14 cellular contexts compared by ENCODE assay signal in genomic region chr2:212078103-212078502, GRCh38.
DNase-seq lines count a peak whose midpoint lies in the region; ATAC-seq and TF ChIP-seq lines count a peak whose summit lies in the region.
"Had no signal": no experiment of that assay in that cellular context is flagged by ENCODE, and none has a peak within 500 bp of the region (broad histone marks: within the 10 kb centered on the region; RNA-seq: fewer than 3 reads in every experiment).

No MANE protein-coding gene starts in this region.

- H3K9me3 ChIP-seq in adipocyte (ENCODE audit: control insufficient read depth, low read length) (no peaks in the 10 kb centered on the region), Caco-2 (no peaks in the 10 kb centered on the region)
- H3K9me3 ChIP-seq: psoas muscle had no signal

- no peak overlapping the region for H3K4me3 Mint-ChIP-seq in Caco-2 (ENCODE audit: unreplicated experiment)
- H3K4me3 Mint-ChIP-seq: activated naive CD8-positive, alpha-beta T cell treated with anti-CD3 and anti-CD28 coated beads for 36 hours had no signal

- no peak overlapping the region for H3K9ac ChIP-seq in adipocyte (ENCODE audit: low read length)

- H3K27ac Mint-ChIP-seq in Caco-2 (ENCODE audit: unreplicated experiment) = no peak overlapping the region
- H3K27ac Mint-ChIP-seq: activated naive CD8-positive, alpha-beta T cell treated with anti-CD3 and anti-CD28 coated beads for 36 hours; CD8-positive, alpha-beta memory T cell had no signal

- TF ChIP-seq CTCF in omental fat pad (IDR thresholded peaks at IDR 0.05) (no peak), Caco-2 (IDR thresholded peaks at IDR 0.05; ENCODE audit: insufficient read depth in 1 of 2, low read depth in 1 of 2, low read length in 1 of 2, severe bottlenecking in 1 of 2, unreplicated experiment in 1 of 2) (no peak)

- peaks cover 2% of the 10 kb centered on the region for H3K27me3 Mint-ChIP-seq in Caco-2 (ENCODE audit: insufficient read depth, unreplicated experiment)
- H3K27me3 Mint-ChIP-seq: activated naive CD8-positive, alpha-beta T cell treated with anti-CD3 and anti-CD28 coated beads for 36 hours; CD8-positive, alpha-beta memory T cell had no signal

- no peaks in the 10 kb centered on the region for H3K36me3 ChIP-seq in adipocyte (ENCODE audit: control insufficient read depth, insufficient read depth, low read length, severe bottlenecking)
- H3K36me3 ChIP-seq in Caco-2 (ENCODE audit: control insufficient read depth, insufficient read depth, low read length) = no peaks in the 10 kb centered on the region

- peak; percentile 78 for ATAC-seq in GM18517 (IDR thresholded peaks at IDR 0.05; ENCODE audit: unreplicated experiment)
- peak; percentile 83 for ATAC-seq in GM21390 (IDR thresholded peaks at IDR 0.05; ENCODE audit: unreplicated experiment)
- ATAC-seq in HG03159 (IDR thresholded peaks at IDR 0.05; ENCODE audit: unreplicated experiment) = peak; percentile 75
- no peak for ATAC-seq in omental fat pad (ENCODE audit: low FRiP score)
- ATAC-seq: psoas muscle had no signal

- H3K4me1 ChIP-seq in adipocyte (ENCODE audit: control insufficient read depth, insufficient read depth, low read length) = no peaks in the 10 kb centered on the region
- no peaks in the 10 kb centered on the region for H3K4me1 ChIP-seq in Caco-2
- H3K4me1 ChIP-seq: psoas muscle had no signal

- H3K27me3 ChIP-seq in adipocyte (replicated peaks; ENCODE audit: control insufficient read depth, insufficient read depth, low read length) (no peaks in the 10 kb centered on the region), Caco-2 (replicated peaks; ENCODE audit: control insufficient read depth, insufficient read depth, low read length) (no peaks in the 10 kb centered on the region)

- POLR2A ChIA-PET in Caco-2 (lab: Charles Lee) = no interaction called here

- BruUV-seq in Caco-2 (replicated peaks; lab: Mats Ljungman, UMichigan) = no TSS peak

- H3K9me3 Mint-ChIP-seq in Caco-2 (ENCODE audit: unreplicated experiment) = no peaks in the 10 kb centered on the region
- H3K9me3 Mint-ChIP-seq: activated naive CD8-positive, alpha-beta T cell treated with anti-CD3 and anti-CD28 coated beads for 36 hours had no signal

- CTCF ChIA-PET in Caco-2 (lab: Charles Lee) = no interaction called here

- no peaks in the 10 kb centered on the region for H3K4me1 Mint-ChIP-seq in Caco-2 (ENCODE audit: low read depth, unreplicated experiment)
- H3K4me1 Mint-ChIP-seq: activated naive CD8-positive, alpha-beta T cell treated with anti-CD3 and anti-CD28 coated beads for 36 hours had no signal

- H3K36me3 Mint-ChIP-seq in Caco-2 (ENCODE audit: insufficient read depth, unreplicated experiment) = no peaks in the 10 kb centered on the region
- H3K36me3 Mint-ChIP-seq: activated naive CD8-positive, alpha-beta T cell treated with anti-CD3 and anti-CD28 coated beads for 36 hours; CD8-positive, alpha-beta memory T cell had no signal

- intact Hi-C loops in Caco-2 (cut with micrococcal nuclease; ENCODE audit: unreplicated experiment) = no loop called here

- DNase-seq in adipocyte (ENCODE audit: low read depth) (no peak), omental fat pad (ENCODE audit: low spot score) (no peak), GM03348 (ENCODE audit: low spot score) (no peak), Caco-2 (no peak)
- no peak for DNase-seq in central memory CD4-positive, alpha-beta T cell
- DNase-seq: activated naive CD8-positive, alpha-beta T cell treated with anti-CD3 and anti-CD28 coated beads for 36 hours; CD8-positive, alpha-beta memory T cell; NCI-H1092; NCI-H69; psoas muscle had no signal

- H3K4me3 ChIP-seq in adipocyte (ENCODE audit: low read length) = peak overlapping the region; percentile 64
- H3K4me3 ChIP-seq in Caco-2 (ENCODE audit: low read depth, low read length) = no peak overlapping the region
- H3K4me3 ChIP-seq: lung, psoas muscle had no signal
